In genomic region chr1:30748098-30748698, GRCh38 we compare ENCODE assay signal across 9 cellular contexts. TPM values are rescaled to one million over a fixed set of nuclear protein-coding genes. Genes with fewer than 3 reads are reported as not detected.
DNase-seq lines count a peak whose midpoint lies in the region; ATAC-seq and TF ChIP-seq lines count a peak whose summit lies in the region.
"Had no signal": no experiment of that assay in that cellular context is flagged by ENCODE, and none has a peak within 500 bp of the region (broad histone marks: within the 10 kb centered on the region; RNA-seq: fewer than 3 reads in every experiment).

No MANE protein-coding gene starts in this region.

- H3K4me1 Mint-ChIP-seq in dendritic cell treated with granulocyte-macrophage colony-stimulating factor and Interleukin-4, amounts not matched to agents 40 ng/mL and 50 ng/mL, for 4 days (ENCODE audit: low read depth) = peaks cover 100% of the 10 kb centered on the region

- peaks cover 86% of the 10 kb centered on the region for H3K36me3 Mint-ChIP-seq in dendritic cell treated with granulocyte-macrophage colony-stimulating factor and Interleukin-4, amounts not matched to agents 40 ng/mL and 50 ng/mL, for 4 days (ENCODE audit: low read depth)

- peak overlapping the region; percentile 84 for H3K27ac Mint-ChIP-seq in dendritic cell treated with granulocyte-macrophage colony-stimulating factor and Interleukin-4, amounts not matched to agents 40 ng/mL and 50 ng/mL, for 4 days

- no peak for TF ChIP-seq CTCF in GM10266 (IDR thresholded peaks at IDR 0.05; ENCODE audit: control insufficient read depth, insufficient read depth, low read depth, missing control alignments)

- intact Hi-C loops in dendritic cell treated with granulocyte-macrophage colony-stimulating factor and Interleukin-4, amounts not matched to agents 40 ng/mL and 50 ng/mL, for 4 days (cut with micrococcal nuclease) = no loop called here
- intact Hi-C loops in sciatic nerve (cut with DNase I) = no loop called here

- H3K4me3 Mint-ChIP-seq in dendritic cell treated with granulocyte-macrophage colony-stimulating factor and Interleukin-4, amounts not matched to agents 40 ng/mL and 50 ng/mL, for 4 days = peak overlapping the region; percentile 56

- H3K9me3 Mint-ChIP-seq in dendritic cell treated with granulocyte-macrophage colony-stimulating factor and Interleukin-4, amounts not matched to agents 40 ng/mL and 50 ng/mL, for 4 days = no peaks in the 10 kb centered on the region

- H3K27me3 Mint-ChIP-seq in dendritic cell treated with granulocyte-macrophage colony-stimulating factor and Interleukin-4, amounts not matched to agents 40 ng/mL and 50 ng/mL, for 4 days = no peaks in the 10 kb centered on the region

- DNase-seq in NCI-H345 (lab: John Stamatoyannopoulos, UW) (peak; percentile 71), sciatic nerve (ENCODE audit: low spot score) (no peak), dermis blood vessel endothelial cell (no peak), GM10266 (ENCODE audit: extremely low spot score) (no peak)

- ATAC-seq in GM18511 (IDR thresholded peaks at IDR 0.05; ENCODE audit: unreplicated experiment) = peak; percentile 14
- ATAC-seq in sciatic nerve = peak; percentile 14
- ATAC-seq in HG03175 (IDR thresholded peaks at IDR 0.05; ENCODE audit: unreplicated experiment) = no peak
- no peak for ATAC-seq in HG02642 (IDR thresholded peaks at IDR 0.05; ENCODE audit: poor library complexity, unreplicated experiment)

RNA-seq across cellular contexts. Expression of gene LAPTM5, which starts 9.4 kb away (rescaled TPM):
- total RNA-seq in sciatic nerve (65.0 TPM), dermis blood vessel endothelial cell (23.1 and 39.9 TPM in 2 replicates)

RNA-seq across cellular contexts. Expression of gene MATN1, which starts 24.8 kb away (rescaled TPM):
- total RNA-seq in sciatic nerve (0.18 TPM), dermis blood vessel endothelial cell (0.17 TPM in 1 of 2 replicates, not detected in the other)
- total RNA-seq: breast epithelium had no signal

Comparison
In these comparisons a context has a peak if more than half of its experiments do, and no peak if none do; other contexts are left out.
1. ATAC-seq: peak in GM18511 (single experiment) and sciatic nerve (single experiment); none in HG03175 (single experiment) and HG02642 (single experiment).